Comparison of ENCODE assay signal across 29 cellular contexts in genomic region chr1:8163039-8163438, GRCh38.
"Had no signal": no experiment of that assay in that cellular context is flagged by ENCODE, and none has a peak within 500 bp of the region (broad histone marks: within the 10 kb centered on the region; RNA-seq: fewer than 3 reads in every experiment).

No MANE protein-coding gene starts in this region.

- H3K27ac ChIP-seq: neutrophil, pancreas, prostate gland, right lobe of liver, sigmoid colon, stomach, thoracic aorta, thyroid gland, tibial nerve, upper lobe of left lung, vagina had no signal

- FAIRE-seq: pancreas, small intestine, urothelium cell line had no signal

- H3K9me3 Mint-ChIP-seq: naive thymus-derived CD8-positive, alpha-beta T cell; natural killer cell treated with Interleukin-12 subunit alpha and Interleukin-12 subunit beta and Interleukin-15 and Interleukin-18, amount 100 ng/mL, for 72 hours; neural crest cell; stimulated activated effector memory CD8-positive, alpha-beta T cell treated with anti-CD3 and anti-CD28 coated beads, Interleukin-12 subunit alpha, Interleukin-12 subunit beta, amount 100 ng/mL, for 72 hours; stimulated activated naive CD8-positive, alpha-beta T cell treated with anti-CD3 and anti-CD28 coated beads, Interleukin-15, Interleukin-2, amounts not matched to agents 100 ng/mL and 50 ng/mL, for 24 hours had no signal

- H3K36me3 ChIP-seq: neutrophil, pancreas, prostate gland, right lobe of liver, sigmoid colon, stomach, thoracic aorta, thyroid gland, tibial nerve, upper lobe of left lung, vagina had no signal

- H3K4me3 ChIP-seq: pancreas, prostate gland, right lobe of liver, sigmoid colon, stomach, thoracic aorta, thyroid gland, tibial nerve, upper lobe of left lung, vagina had no signal

- H3K36me3 Mint-ChIP-seq: naive thymus-derived CD8-positive, alpha-beta T cell; natural killer cell treated with Interleukin-12 subunit alpha and Interleukin-12 subunit beta and Interleukin-15 and Interleukin-18, amount 100 ng/mL, for 72 hours; stimulated activated effector memory CD8-positive, alpha-beta T cell treated with anti-CD3 and anti-CD28 coated beads, Interleukin-12 subunit alpha, Interleukin-12 subunit beta, amount 100 ng/mL, for 72 hours; stimulated activated naive B cell treated with anti-CD40 and anti-IgM and Interleukin-4, amounts not matched to agents 10 μg/mL and 1 μg/mL and 100 μg/mL, for 72 hours had no signal

- H3K9me3 ChIP-seq: neutrophil, pancreas, prostate gland, right lobe of liver, sigmoid colon, stomach, thoracic aorta, thyroid gland, tibial nerve, upper lobe of left lung, vagina had no signal

- DNase-seq: naive thymus-derived CD8-positive, alpha-beta T cell; nephron progenitor cell; nucleus accumbens; pancreas; retina; right cardiac atrium; sigmoid colon; stimulated activated CD4-positive, alpha-beta T cell treated with anti-CD3 and anti-CD28 coated beads, Interleukin-15, amount 100 ng/mL, for 24 hours; stimulated activated CD4-positive, alpha-beta T cell treated with anti-CD3 and anti-CD28 coated beads, Interleukin-2, amount 100 ng/mL, for 24 hours; stimulated activated CD4-positive, alpha-beta T cell treated with anti-CD3 and anti-CD28 coated beads, Interleukin-2, amount 100 ng/mL, for 48 hours; stimulated activated CD4-positive, alpha-beta T cell treated with anti-CD3 and anti-CD28 coated beads, Interleukin-4, amount 100 ng/mL, for 24 hours; stimulated activated naive B cell treated with anti-CD40 and anti-IgM and Interleukin-4, amounts not matched to agents 10 μg/mL and 1 μg/mL and 100 μg/mL, for 72 hours; stimulated activated naive CD4-positive, alpha-beta T cell treated with Interleukin-2 at 50 U/mL for 16 hours; stomach; thyroid gland; trophoblast cell; upper lobe of left lung had no signal

- ATAC-seq: naive thymus-derived CD8-positive, alpha-beta T cell; natural killer cell treated with Interleukin-12 subunit alpha and Interleukin-12 subunit beta and Interleukin-15 and Interleukin-18, amount 100 ng/mL, for 72 hours; right cardiac atrium; stimulated activated effector memory CD8-positive, alpha-beta T cell treated with anti-CD3 and anti-CD28 coated beads, Interleukin-12 subunit alpha, Interleukin-12 subunit beta, amount 100 ng/mL, for 72 hours; stimulated activated naive B cell treated with anti-CD40 and anti-IgM and Interleukin-4, amounts not matched to agents 10 μg/mL and 1 μg/mL and 100 μg/mL, for 72 hours had no signal

- H3K4me3 Mint-ChIP-seq: naive thymus-derived CD8-positive, alpha-beta T cell; natural killer cell treated with Interleukin-12 subunit alpha and Interleukin-12 subunit beta and Interleukin-15 and Interleukin-18, amount 100 ng/mL, for 72 hours; nephron progenitor cell; neural crest cell; stimulated activated effector memory CD8-positive, alpha-beta T cell treated with anti-CD3 and anti-CD28 coated beads, Interleukin-12 subunit alpha, Interleukin-12 subunit beta, amount 100 ng/mL, for 72 hours; stimulated activated naive B cell treated with anti-CD40 and anti-IgM and Interleukin-4, amounts not matched to agents 10 μg/mL and 1 μg/mL and 100 μg/mL, for 72 hours; stimulated activated naive CD8-positive, alpha-beta T cell treated with anti-CD3 and anti-CD28 coated beads, Interleukin-15, Interleukin-2, amounts not matched to agents 100 ng/mL and 50 ng/mL, for 24 hours had no signal

- H3K27me3 ChIP-seq: pancreas, right lobe of liver, sigmoid colon, stomach, thyroid gland, tibial nerve, upper lobe of left lung, vagina had no signal

- H3K27ac Mint-ChIP-seq: natural killer cell treated with Interleukin-12 subunit alpha and Interleukin-12 subunit beta and Interleukin-15 and Interleukin-18, amount 100 ng/mL, for 72 hours; nephron progenitor cell; stimulated activated naive B cell treated with anti-CD40 and anti-IgM and Interleukin-4, amounts not matched to agents 10 μg/mL and 1 μg/mL and 100 μg/mL, for 72 hours; stimulated activated naive CD8-positive, alpha-beta T cell treated with anti-CD3 and anti-CD28 coated beads, Interleukin-15, Interleukin-2, amounts not matched to agents 100 ng/mL and 50 ng/mL, for 24 hours had no signal

- H3K4me1 ChIP-seq: pancreas, prostate gland, tibial nerve, vagina had no signal
